23 cellular contexts compared by ENCODE assay signal in genomic region chr9:96483197-96483596, GRCh38.
"Had no signal": no experiment of that assay in that cellular context is flagged by ENCODE, and none has a peak within 500 bp of the region (broad histone marks: within the 10 kb centered on the region; RNA-seq: fewer than 3 reads in every experiment).

No MANE protein-coding gene starts in this region.

- ATAC-seq: left colon; left lung; mucosa of descending colon; naive thymus-derived CD4-positive, alpha-beta T cell; natural killer cell treated with Interleukin-12 subunit alpha and Interleukin-12 subunit beta and Interleukin-15 and Interleukin-18, amount 100 ng/mL, for 72 hours; right lobe of liver; stimulated activated naive B cell treated with anti-CD40 and anti-IgM and Interleukin-4, amounts not matched to agents 10 μg/mL and 1 μg/mL and 100 μg/mL, for 72 hours; stimulated activated naive CD8-positive, alpha-beta T cell treated with anti-CD3 and anti-CD28 coated beads, Interleukin-15, Interleukin-2, amounts not matched to agents 100 U/mL and 50 U/mL, for 24 hours had no signal

- H3K36me3 Mint-ChIP-seq: natural killer cell treated with Interleukin-12 subunit alpha and Interleukin-12 subunit beta and Interleukin-15 and Interleukin-18, amount 100 ng/mL, for 72 hours had no signal

- H3K9me3 ChIP-seq: left lung, mucosa of descending colon, ovary, right atrium auricular region, right lobe of liver, stomach, suprapubic skin, transverse colon, upper lobe of left lung, vagina had no signal

- H3K27me3 ChIP-seq: left lung, ovary, right atrium auricular region, right lobe of liver, stomach, suprapubic skin, transverse colon, upper lobe of left lung, vagina had no signal

- H3K4me3 ChIP-seq: left lung, mucosa of descending colon, ovary, right atrium auricular region, right lobe of liver, smooth muscle cell, stomach, suprapubic skin, transverse colon, upper lobe of left lung, vagina had no signal

- H3K4me3 Mint-ChIP-seq: memory B cell; naive thymus-derived CD4-positive, alpha-beta T cell; natural killer cell treated with Interleukin-12 subunit alpha and Interleukin-12 subunit beta and Interleukin-15 and Interleukin-18, amount 100 ng/mL, for 72 hours; stimulated activated naive B cell treated with anti-CD40 and anti-IgM and Interleukin-4, amounts not matched to agents 10 μg/mL and 1 μg/mL and 100 μg/mL, for 72 hours had no signal

- H3K27ac ChIP-seq: left lung, ovary, right atrium auricular region, right lobe of liver, stomach, suprapubic skin, transverse colon, upper lobe of left lung, vagina had no signal

- H3K27ac Mint-ChIP-seq: memory B cell; natural killer cell treated with Interleukin-12 subunit alpha and Interleukin-12 subunit beta and Interleukin-15 and Interleukin-18, amount 100 ng/mL, for 72 hours; progenitor cell of endocrine pancreas; stimulated activated naive B cell treated with anti-CD40 and anti-IgM and Interleukin-4, amounts not matched to agents 10 μg/mL and 1 μg/mL and 100 μg/mL, for 72 hours had no signal

- DNase-seq: hippocampal formation; kidney; left colon; left lung; midbrain; mucosa of descending colon; naive thymus-derived CD4-positive, alpha-beta T cell; ovary; right lobe of liver; stimulated activated CD4-positive, alpha-beta T cell treated with anti-CD3 and anti-CD28 coated beads, Interleukin-1b, Interleukin-23, amount 100 ng/mL, for 48 hours; stimulated activated CD4-positive, alpha-beta T cell treated with anti-CD3 and anti-CD28 coated beads, Interleukin-2, amount 100 ng/mL, for 48 hours; stimulated activated naive B cell treated with anti-CD40 and anti-IgM and Interleukin-4, amounts not matched to agents 10 μg/mL and 1 μg/mL and 100 μg/mL, for 72 hours; stimulated activated naive CD8-positive, alpha-beta T cell treated with anti-CD3 and anti-CD28 coated beads, Interleukin-15, Interleukin-2, amounts not matched to agents 100 U/mL and 50 U/mL, for 24 hours; stomach; transverse colon; upper lobe of left lung had no signal

- H3K36me3 ChIP-seq: ovary, right lobe of liver, transverse colon had no signal

- H3K9me3 Mint-ChIP-seq: memory B cell; naive thymus-derived CD4-positive, alpha-beta T cell; natural killer cell treated with Interleukin-12 subunit alpha and Interleukin-12 subunit beta and Interleukin-15 and Interleukin-18, amount 100 ng/mL, for 72 hours; stimulated activated naive B cell treated with anti-CD40 and anti-IgM and Interleukin-4, amounts not matched to agents 10 μg/mL and 1 μg/mL and 100 μg/mL, for 72 hours had no signal

- H3K27me3 Mint-ChIP-seq: memory B cell; naive thymus-derived CD4-positive, alpha-beta T cell; natural killer cell treated with Interleukin-12 subunit alpha and Interleukin-12 subunit beta and Interleukin-15 and Interleukin-18, amount 100 ng/mL, for 72 hours; progenitor cell of endocrine pancreas; stimulated activated naive B cell treated with anti-CD40 and anti-IgM and Interleukin-4, amounts not matched to agents 10 μg/mL and 1 μg/mL and 100 μg/mL, for 72 hours had no signal
